In genomic region chr17:45663772-45664171, GRCh38 we compare ENCODE assay signal across 29 cellular contexts.
"Had no signal": no experiment of that assay in that cellular context is flagged by ENCODE, and none has a peak within 500 bp of the region (broad histone marks: within the 10 kb centered on the region; RNA-seq: fewer than 3 reads in every experiment).

No MANE protein-coding gene starts in this region.

- H3K36me3 ChIP-seq: adrenal gland, cardiac muscle cell, esophagus muscularis mucosa, left ventricle myocardium inferior, neutrophil, ovary, prostate gland, sigmoid colon, uterus had no signal

- H3K27me3 ChIP-seq: body of pancreas, cardiac muscle cell, ovary, uterus had no signal

- H3K9me3 Mint-ChIP-seq: activated naive CD4-positive, alpha-beta T cell treated with anti-CD3 and anti-CD28 coated beads for 36 hours; activated naive CD8-positive, alpha-beta T cell treated with anti-CD3 and anti-CD28 coated beads for 36 hours; activated T-cell treated with anti-CD3 and anti-CD28 coated beads, Interleukin-2, amount 50 U/mL, for 72 hours; nephron; stimulated activated memory B cell treated with anti-CD40 and anti-IgM and Interleukin-4, amounts not matched to agents 10 μg/mL and 1 μg/mL and 100 μg/mL, for 72 hours; stimulated activated naive CD8-positive, alpha-beta T cell treated with anti-CD3 and anti-CD28 coated beads, Interleukin-15, amount 100 ng/mL, for 72 hours; type B pancreatic cell had no signal

- DNase-seq: activated CD4-positive, alpha-beta T cell treated with anti-CD3 and anti-CD28 coated beads for 36 hours; activated CD4-positive, CD25-positive, alpha-beta regulatory T cell; activated naive CD4-positive, alpha-beta T cell treated with anti-CD3 and anti-CD28 coated beads for 36 hours; activated naive CD8-positive, alpha-beta T cell treated with anti-CD3 and anti-CD28 coated beads for 36 hours; activated T-cell treated with anti-CD3 and anti-CD28 coated beads for 4 hours; activated T-cell treated with anti-CD3 and anti-CD28 coated beads, Interleukin-2, amount 50 U/mL, for 72 hours; adrenal gland; aorta; body of pancreas; cortex of kidney; glutamatergic neuron; left ventricle myocardium inferior; ovary; retina; sigmoid colon; small intestine; stimulated activated CD4-positive, alpha-beta T cell treated with anti-CD3 and anti-CD28 coated beads, Interleukin-4, amount 100 ng/mL, for 24 hours; stimulated activated CD8-positive, alpha-beta memory T cell treated with anti-CD3 and anti-CD28 coated beads, Interleukin-4, amount 100 ng/mL, for 48 hours; stimulated activated naive CD8-positive, alpha-beta T cell treated with anti-CD3 and anti-CD28 coated beads, Interleukin-15, amount 100 ng/mL, for 72 hours; substantia nigra; T-helper 2 cell; uterus had no signal

- H3K4me1 ChIP-seq: adrenal gland, body of pancreas, esophagus muscularis mucosa, left ventricle myocardium inferior, prostate gland, sigmoid colon, uterus had no signal

- H3K4me1 Mint-ChIP-seq: activated CD4-positive, alpha-beta T cell treated with anti-CD3 and anti-CD28 coated beads for 36 hours; activated naive CD8-positive, alpha-beta T cell treated with anti-CD3 and anti-CD28 coated beads for 36 hours; nephron; stimulated activated memory B cell treated with anti-CD40 and anti-IgM and Interleukin-4, amounts not matched to agents 10 μg/mL and 1 μg/mL and 100 μg/mL, for 72 hours; stimulated activated naive CD8-positive, alpha-beta T cell treated with anti-CD3 and anti-CD28 coated beads, Interleukin-15, amount 100 ng/mL, for 72 hours had no signal

- H3K27ac ChIP-seq: adrenal gland, body of pancreas, cardiac muscle cell, esophagus muscularis mucosa, left ventricle myocardium inferior, neutrophil, ovary, prostate gland, sigmoid colon, uterus had no signal

- H3K36me3 Mint-ChIP-seq: activated naive CD8-positive, alpha-beta T cell treated with anti-CD3 and anti-CD28 coated beads for 36 hours; stimulated activated memory B cell treated with anti-CD40 and anti-IgM and Interleukin-4, amounts not matched to agents 10 μg/mL and 1 μg/mL and 100 μg/mL, for 72 hours; type B pancreatic cell had no signal

- H3K4me3 ChIP-seq: adrenal gland, body of pancreas, cardiac muscle cell, esophagus muscularis mucosa, left ventricle myocardium inferior, ovary, prostate gland, sigmoid colon, uterus had no signal

- ATAC-seq: activated CD4-positive, alpha-beta T cell treated with anti-CD3 and anti-CD28 coated beads for 36 hours; activated T-cell treated with anti-CD3 and anti-CD28 coated beads, Interleukin-2, amount 50 U/mL, for 72 hours; body of pancreas; stimulated activated memory B cell treated with anti-CD40 and anti-IgM and Interleukin-4, amounts not matched to agents 10 μg/mL and 1 μg/mL and 100 μg/mL, for 72 hours; stimulated activated naive CD8-positive, alpha-beta T cell treated with anti-CD3 and anti-CD28 coated beads, Interleukin-15, amount 100 ng/mL, for 72 hours had no signal

- H3K4me3 Mint-ChIP-seq: activated CD4-positive, alpha-beta T cell treated with anti-CD3 and anti-CD28 coated beads for 36 hours; activated naive CD4-positive, alpha-beta T cell treated with anti-CD3 and anti-CD28 coated beads for 36 hours; activated naive CD8-positive, alpha-beta T cell treated with anti-CD3 and anti-CD28 coated beads for 36 hours; activated T-cell treated with anti-CD3 and anti-CD28 coated beads, Interleukin-2, amount 50 U/mL, for 72 hours; nephron; stimulated activated memory B cell treated with anti-CD40 and anti-IgM and Interleukin-4, amounts not matched to agents 10 μg/mL and 1 μg/mL and 100 μg/mL, for 72 hours; stimulated activated naive CD8-positive, alpha-beta T cell treated with anti-CD3 and anti-CD28 coated beads, Interleukin-15, amount 100 ng/mL, for 72 hours; type B pancreatic cell had no signal

- H3K9me3 ChIP-seq: adrenal gland, body of pancreas, neutrophil, ovary, prostate gland, uterus had no signal

- H3K27ac Mint-ChIP-seq: activated CD4-positive, alpha-beta T cell treated with anti-CD3 and anti-CD28 coated beads for 36 hours; activated naive CD4-positive, alpha-beta T cell treated with anti-CD3 and anti-CD28 coated beads for 36 hours; activated naive CD8-positive, alpha-beta T cell treated with anti-CD3 and anti-CD28 coated beads for 36 hours; activated T-cell treated with anti-CD3 and anti-CD28 coated beads, Interleukin-2, amount 50 U/mL, for 72 hours; nephron; stimulated activated memory B cell treated with anti-CD40 and anti-IgM and Interleukin-4, amounts not matched to agents 10 μg/mL and 1 μg/mL and 100 μg/mL, for 72 hours; type B pancreatic cell had no signal
